Comparison of ENCODE assay signal across 8 cellular contexts in genomic region chr11:28106351-28107043, GRCh38. TPM values are rescaled to one million over a fixed set of nuclear protein-coding genes. Genes with fewer than 3 reads are reported as not detected.
DNase-seq lines count a peak whose midpoint lies in the region; ATAC-seq and TF ChIP-seq lines count a peak whose summit lies in the region.

No MANE protein-coding gene starts in this region.

- peak overlapping the region; percentile 47 for H3K27ac Mint-ChIP-seq in activated T-helper 17 cell treated with anti-CD3 and anti-CD28 coated beads, Interleukin-2, amount 50 U/mL, for 72 hours

- peaks cover 14% of the 10 kb centered on the region for H3K36me3 Mint-ChIP-seq in activated T-helper 17 cell treated with anti-CD3 and anti-CD28 coated beads, Interleukin-2, amount 50 U/mL, for 72 hours (ENCODE audit: low read depth)

- H3K4me3 ChIP-seq in BE2C (ENCODE audit: low read depth, low read length) (peak overlapping the region; percentile 91), HUES6 (ENCODE audit: low read depth, low read length) (peak overlapping the region; percentile 96), left lung (peak overlapping the region in 1 of 2 donors; percentile 57)

- DNase-seq in BE2C (no peak), left lung (no peak), GDM1 (lab: John Stamatoyannopoulos, UW) (no peak), NCI-H446 (lab: John Stamatoyannopoulos, UW) (no peak)

- TF ChIP-seq CTCF in BE2C (IDR thresholded peaks at IDR 0.05; ENCODE audit: low read depth, low read length) (no peak), left lung (IDR thresholded peaks at IDR 0.05) (no peak)

- H3K36me3 ChIP-seq in BE2C (no peaks in the 10 kb centered on the region), HUES6 (ENCODE audit: control insufficient read depth, insufficient read depth, low read length) (no peaks in the 10 kb centered on the region), left lung (no peaks in the 10 kb centered on the region)

- no peaks in the 10 kb centered on the region for H3K4me1 ChIP-seq in BE2C
- H3K4me1 ChIP-seq in HUES6 (ENCODE audit: control insufficient read depth, insufficient read depth, low read length), result peaks cover 10% of the 10 kb centered on the region
- H3K4me1 ChIP-seq in left lung, result peaks cover 24 to 41% of the 10 kb centered on the region in 2 donors

- H3K9me3 Mint-ChIP-seq in activated T-helper 17 cell treated with anti-CD3 and anti-CD28 coated beads, Interleukin-2, amount 50 U/mL, for 72 hours, result no peaks in the 10 kb centered on the region

- no peak overlapping the region for H3K9ac ChIP-seq in HUES6 (ENCODE audit: low read length)

- H3K9me3 ChIP-seq in BE2C (no peaks in the 10 kb centered on the region), HUES6 (ENCODE audit: control insufficient read depth, insufficient read depth, low read depth, low read length) (no peaks in the 10 kb centered on the region), left lung (no peaks in the 10 kb centered on the region)

- peaks cover 13% of the 10 kb centered on the region for H3K4me1 Mint-ChIP-seq in activated T-helper 17 cell treated with anti-CD3 and anti-CD28 coated beads, Interleukin-2, amount 50 U/mL, for 72 hours

- H3K4me3 Mint-ChIP-seq in activated T-helper 17 cell treated with anti-CD3 and anti-CD28 coated beads, Interleukin-2, amount 50 U/mL, for 72 hours, result peak overlapping the region; percentile 95

- no peak for ATAC-seq in activated T-helper 17 cell treated with anti-CD3 and anti-CD28 coated beads, Interleukin-2, amount 50 U/mL, for 72 hours (replicated peaks)
- ATAC-seq in left lung (no peak), GM21786 (IDR thresholded peaks at IDR 0.05; ENCODE audit: unreplicated experiment) (no peak), GM18505 (IDR thresholded peaks at IDR 0.05; ENCODE audit: unreplicated experiment) (no peak)

- TF ChIP-seq POLR2A in GM18505 (IDR thresholded peaks at IDR 0.05; ENCODE audit: borderline replicate concordance, extremely low read depth, insufficient read depth, insufficient read length), result no peak

- no peaks in the 10 kb centered on the region for H3K27me3 Mint-ChIP-seq in activated T-helper 17 cell treated with anti-CD3 and anti-CD28 coated beads, Interleukin-2, amount 50 U/mL, for 72 hours

- H3K27me3 ChIP-seq in BE2C (no peaks in the 10 kb centered on the region), HUES6 (ENCODE audit: control insufficient read depth, insufficient read depth, low read length) (no peaks in the 10 kb centered on the region), left lung (no peaks in the 10 kb centered on the region)

- intact Hi-C loops in left lung (cut with DNase I), result no loop called here

- H3K27ac ChIP-seq in HUES6 (ENCODE audit: low read depth, low read length), result no peak overlapping the region
- peak overlapping the region; percentile 90 to 91 for H3K27ac ChIP-seq in left lung

RNA-seq across cellular contexts. Expression of gene KIF18A, which starts 1.5 kb away (rescaled TPM):
- 1.6 TPM for polyA plus RNA-seq in BE2C (2012; ENCODE audit: insufficient read depth, insufficient read length, low read depth)
- total RNA-seq in activated T-helper 17 cell treated with anti-CD3 and anti-CD28 coated beads, Interleukin-2, amount 50 U/mL, for 72 hours, result 10 to 100 TPM; 30.3 to 38.1 TPM
- total RNA-seq in left lung, result 1 to 10 TPM; 4.2 to 5.0 TPM

RNA-seq across cellular contexts. Expression of gene METTL15, which starts 1.7 kb away (rescaled TPM):
- 5.0 TPM for polyA plus RNA-seq in BE2C (2012; ENCODE audit: insufficient read depth, insufficient read length, low read depth)
- total RNA-seq in activated T-helper 17 cell treated with anti-CD3 and anti-CD28 coated beads, Interleukin-2, amount 50 U/mL, for 72 hours, result 10 to 100 TPM; 14.4 to 27.5 TPM
- 10 to 100 TPM in 1 of 2 donors, 1 to 10 TPM in 1; 9.6 to 14.9 TPM for total RNA-seq in left lung

Comparison
In these comparisons a context has a peak if more than half of its experiments do, and no peak if none do; other contexts are left out.
1. RNA of gene KIF18A, which starts 1.5 kb away (total RNA-seq): 30.3 to 38.1 TPM in activated T-helper 17 cell treated with anti-CD3 and anti-CD28 coated beads, Interleukin-2, amount 50 U/mL, for 72 hours; 4.2 to 5.0 TPM in left lung; every median in the first group is over 4 times any median in the second.